ENCODE assay signal across 11 cellular contexts in genomic region chr10:3741688-3742461, GRCh38.
DNase-seq lines count a peak whose midpoint lies in the region; ATAC-seq, FAIRE-seq and TF ChIP-seq lines count a peak whose summit lies in the region.
"Had no signal": no experiment of that assay in that cellular context is flagged by ENCODE, and none has a peak within 500 bp of the region (broad histone marks: within the 10 kb centered on the region; RNA-seq: fewer than 3 reads in every experiment).

No MANE protein-coding gene starts in this region.

- H3K4me3 Mint-ChIP-seq in stimulated activated effector memory CD8-positive, alpha-beta T cell treated with anti-CD3 and anti-CD28 coated beads, Interleukin-12 subunit alpha, Interleukin-12 subunit beta, amount 100 ng/mL, for 72 hours, result peak overlapping the region; percentile 54

- no peaks in the 10 kb centered on the region for H4K20me1 ChIP-seq in MM.1S (ENCODE audit: insufficient read depth, low read length)

- 0 out of 2 replicates have a peak, but pooled peaks cover 3% of the 10 kb centered on the region for H3K4me1 ChIP-seq in MM.1S (ENCODE audit: low read length)
- no peaks in the 10 kb centered on the region for H3K4me1 ChIP-seq in effector memory CD4-positive, alpha-beta T cell (ENCODE audit: control insufficient read depth, insufficient read depth, low read length, poor library complexity, severe bottlenecking)

- H3K4me1 Mint-ChIP-seq in stimulated activated effector memory CD8-positive, alpha-beta T cell treated with anti-CD3 and anti-CD28 coated beads, Interleukin-12 subunit alpha, Interleukin-12 subunit beta, amount 100 ng/mL, for 72 hours, result peaks cover 45% of the 10 kb centered on the region

- no peaks in the 10 kb centered on the region for H3K79me2 ChIP-seq in MM.1S (ENCODE audit: low read length)

- CTCF ChIA-PET in HEK293T (lab: Yijun Ruan, JAX), result no interaction called here

- H3K9me3 ChIP-seq in MM.1S (replicated peaks; ENCODE audit: insufficient read depth, low read length), result no peaks in the 10 kb centered on the region
- no peaks in the 10 kb centered on the region for H3K9me3 ChIP-seq in effector memory CD4-positive, alpha-beta T cell (ENCODE audit: control insufficient read depth, low read length)

- no peaks in the 10 kb centered on the region for H3K36me3 ChIP-seq in MM.1S (replicated peaks; ENCODE audit: insufficient read depth, low read length)
- H3K36me3 ChIP-seq in effector memory CD4-positive, alpha-beta T cell (ENCODE audit: control insufficient read depth, insufficient read depth, low read length), result no peaks in the 10 kb centered on the region

- no peaks in the 10 kb centered on the region for H3K27me3 ChIP-seq in MM.1S (replicated peaks; ENCODE audit: insufficient read depth, low read length)
- no peaks in the 10 kb centered on the region for H3K27me3 ChIP-seq in effector memory CD4-positive, alpha-beta T cell (replicated peaks; ENCODE audit: control insufficient read depth, insufficient read depth, low read length, poor library complexity, severe bottlenecking)

- peak overlapping the region; percentile 8; the same call in 1 of the 2 replicates for H3K27ac ChIP-seq in MM.1S (ENCODE audit: low read length)
- H3K27ac ChIP-seq in effector memory CD4-positive, alpha-beta T cell (ENCODE audit: insufficient read depth, low read length, poor library complexity, severe bottlenecking), result peak overlapping the region; percentile 23

- peak overlapping the region; percentile 33; the same call in 1 of the 2 replicates for H2AFZ ChIP-seq in MM.1S (ENCODE audit: low read length)

- peak overlapping the region; percentile 71 for H3K27ac Mint-ChIP-seq in stimulated activated effector memory CD8-positive, alpha-beta T cell treated with anti-CD3 and anti-CD28 coated beads, Interleukin-12 subunit alpha, Interleukin-12 subunit beta, amount 100 ng/mL, for 72 hours

- TF ChIP-seq CTCF in MM.1S (IDR thresholded peaks at IDR 0.05; ENCODE audit: low read length), result no peak

- H3K9me3 Mint-ChIP-seq in stimulated activated effector memory CD8-positive, alpha-beta T cell treated with anti-CD3 and anti-CD28 coated beads, Interleukin-12 subunit alpha, Interleukin-12 subunit beta, amount 100 ng/mL, for 72 hours, result no peaks in the 10 kb centered on the region

- DNase-seq in GM18507 (ENCODE audit: extremely low spot score, insufficient read length, low read depth) (no peak), MM.1S (peak; percentile 40), HEK293T (ENCODE audit: extremely low spot score) (no peak), DMS53 treated with DMSO at 0.1 percent for 48 hours (lab: John Stamatoyannopoulos, UW; ENCODE audit: unreplicated experiment) (no peak)
- DNase-seq in effector memory CD4-positive, alpha-beta T cell, result no peak
- DNase-seq in stimulated activated effector memory CD8-positive, alpha-beta T cell treated with anti-CD3 and anti-CD28 coated beads, Interleukin-12 subunit alpha, Interleukin-12 subunit beta, amount 100 ng/mL, for 72 hours (ENCODE audit: low spot score in 2 of 2), result peak in 1 of 2 donors; percentile 53
- DNase-seq: GDM1, KBM-7, NCI-H226 had no signal

- no peaks in the 10 kb centered on the region for H3K9me2 ChIP-seq in MM.1S (replicated peaks; ENCODE audit: insufficient read depth, low read length)

- H3K36me3 Mint-ChIP-seq in stimulated activated effector memory CD8-positive, alpha-beta T cell treated with anti-CD3 and anti-CD28 coated beads, Interleukin-12 subunit alpha, Interleukin-12 subunit beta, amount 100 ng/mL, for 72 hours, result no peaks in the 10 kb centered on the region

- POLR2A ChIA-PET in HEK293T (lab: Yijun Ruan, JAX), result interaction anchor here (1.2 kb wide), 1 partner anchor 43 kb away, joined by 6 read pairs; the partner anchor contains the start of gene KLF6

- H3K4me3 ChIP-seq in MM.1S (ENCODE audit: low read length), result peak overlapping the region; percentile 6; the same call in 1 of the 2 replicates
- peak overlapping the region; percentile 25 for H3K4me3 ChIP-seq in effector memory CD4-positive, alpha-beta T cell (ENCODE audit: insufficient read depth, low read depth, low read length, poor library complexity, severe bottlenecking)

- FAIRE-seq in GM18507 (lab: Jason Lieb, UNC), result peak; percentile 79
- FAIRE-seq: colon had no signal

- no peak overlapping the region; the same call in 1 of the 2 replicates for H3K9ac ChIP-seq in MM.1S (ENCODE audit: low read length)

- ATAC-seq in stimulated activated effector memory CD8-positive, alpha-beta T cell treated with anti-CD3 and anti-CD28 coated beads, Interleukin-12 subunit alpha, Interleukin-12 subunit beta, amount 100 ng/mL, for 72 hours, result no peak
- ATAC-seq in HG02571 (IDR thresholded peaks at IDR 0.05; ENCODE audit: unreplicated experiment), result no peak

- peak overlapping the region; percentile 43; the same call in 1 of the 2 replicates for H3K4me2 ChIP-seq in MM.1S (ENCODE audit: low read depth, low read length)

- H3F3A ChIP-seq in MM.1S (ENCODE audit: insufficient read depth, low read length), result no peaks in the 10 kb centered on the region

TF ChIP-seq in HEK293T, 16 proteins besides CTCF, POLR2A, EP300 and RAD21:
- no peak for TF ChIP-seq LEF1 (IDR thresholded peaks at IDR 0.05; ENCODE audit: borderline replicate concordance)
- TF ChIP-seq ZNF384 (IDR thresholded peaks at IDR 0.05), result no peak
- TF ChIP-seq PKNOX1 (IDR thresholded peaks at IDR 0.05), result no peak
- no peak for TF ChIP-seq ARNT (IDR thresholded peaks at IDR 0.05)
- no peak for TF ChIP-seq ELF4 (IDR thresholded peaks at IDR 0.05)
- no peak for TF ChIP-seq FOXK2 (IDR thresholded peaks at IDR 0.05)
- TF ChIP-seq FOXA1 (IDR thresholded peaks at IDR 0.05), result no peak
- no peak for TF ChIP-seq TARDBP (IDR thresholded peaks at IDR 0.05)
- TF ChIP-seq FOXM1 (IDR thresholded peaks at IDR 0.05; ENCODE audit: borderline replicate concordance), result no peak
- TF ChIP-seq L3MBTL2 (conservative IDR thresholded peaks at IDR 0.05), result no peak
- TF ChIP-seq BHLHE40 (IDR thresholded peaks at IDR 0.05; ENCODE audit: borderline replicate concordance), result no peak
- TF ChIP-seq HDGF (IDR thresholded peaks at IDR 0.05; ENCODE audit: borderline replicate concordance), result no peak
- TF ChIP-seq NFRKB (IDR thresholded peaks at IDR 0.05), result no peak
- TF ChIP-seq SUZ12 (IDR thresholded peaks at IDR 0.05), result no peak
